Comparison of ENCODE assay signal across 2 cellular contexts in genomic region chr3:120326784-120327183, GRCh38.
TF ChIP-seq lines count a peak whose summit lies in the region.

No MANE protein-coding gene starts in this region.

TF ChIP-seq in GM12878, 131 proteins besides CTCF, POLR2A, EP300 and RAD21 (continued from another document):
- TF ChIP-seq RELB (IDR thresholded peaks at IDR 0.05; ENCODE audit: low read depth) = no peak
- no peak for TF ChIP-seq ATF7 (IDR thresholded peaks at IDR 0.05; ENCODE audit: low read depth)

TF ChIP-seq in HepG2, 621 proteins besides CTCF, POLR2A, EP300 and RAD21 (continued from another document):
- no peak for TF ChIP-seq ZGPAT (CRISPR knock-in tag; IDR thresholded peaks at IDR 0.05)
- TF ChIP-seq CCDC6 (CRISPR knock-in tag; IDR thresholded peaks at IDR 0.05) = no peak
- TF ChIP-seq ZNF451 (CRISPR knock-in tag; IDR thresholded peaks at IDR 0.05) = no peak
